13 cellular contexts compared by ENCODE assay signal in genomic region chr1:37537378-37537777, GRCh38. TPM values are rescaled to one million over a fixed set of nuclear protein-coding genes. Genes with fewer than 3 reads are reported as not detected.
DNase-seq lines count a peak whose midpoint lies in the region; ATAC-seq, FAIRE-seq and TF ChIP-seq lines count a peak whose summit lies in the region.
"Had no signal": no experiment of that assay in that cellular context is flagged by ENCODE, and none has a peak within 500 bp of the region (broad histone marks: within the 10 kb centered on the region; RNA-seq: fewer than 3 reads in every experiment).

No MANE protein-coding gene starts in this region.

- no peaks in the 10 kb centered on the region; the same call in 1 of the 2 replicates for H4K20me1 ChIP-seq in GM12878 (ENCODE audit: control insufficient read depth, insufficient read depth)

- H3K27me3 Mint-ChIP-seq in Caco-2 (ENCODE audit: insufficient read depth, unreplicated experiment): no peaks in the 10 kb centered on the region
- H3K27me3 Mint-ChIP-seq in CD4-positive, alpha-beta T cell: no peaks in the 10 kb centered on the region
- H3K27me3 Mint-ChIP-seq: activated B cell treated with CpG ODN at 0.5 μM for 24 hours; activated naive CD8-positive, alpha-beta T cell; IgD-negative memory B cell had no signal

- H3K4me3 Mint-ChIP-seq in Caco-2 (ENCODE audit: unreplicated experiment): no peak overlapping the region
- no peak overlapping the region for H3K4me3 Mint-ChIP-seq in CD4-positive, alpha-beta T cell
- H3K4me3 Mint-ChIP-seq: activated B cell treated with CpG ODN at 0.5 μM for 24 hours; activated naive CD8-positive, alpha-beta T cell; IgD-negative memory B cell had no signal

- H3K4me1 Mint-ChIP-seq in Caco-2 (ENCODE audit: low read depth, unreplicated experiment): peaks cover 17% of the 10 kb centered on the region
- H3K4me1 Mint-ChIP-seq in CD4-positive, alpha-beta T cell (ENCODE audit: low read depth): peaks cover 24% of the 10 kb centered on the region

- DNase-seq in Caco-2: no peak
- peak; percentile 43 for DNase-seq in MG63
- DNase-seq in GM12878 (ENCODE audit: low read depth, low spot score): no peak
- DNase-seq in right lobe of liver: peak in 2 of 3 donors; percentile 60 to 65
- no peak for DNase-seq in GM12891 (ENCODE audit: insufficient read length, low spot score)
- DNase-seq in activated gamma-delta T cell (lab: John Stamatoyannopoulos, UW): no peak
- no peak for DNase-seq in CD4-positive, alpha-beta T cell
- DNase-seq in AG08395 (ENCODE audit: low spot score): no peak
- DNase-seq: activated B cell treated with CpG ODN at 0.5 μM for 24 hours, NCI-H345, substantia nigra had no signal

- H3K27ac ChIP-seq in GM12878 (ENCODE audit: control insufficient read depth, insufficient read depth) (no peak overlapping the region), right lobe of liver (peak overlapping the region; percentile 74 to 97 (median 93))
- no peak overlapping the region for H3K27ac ChIP-seq in CD4-positive, alpha-beta T cell (ENCODE audit: low read depth, low read length)

- H2AFZ ChIP-seq in GM12878 (ENCODE audit: control insufficient read depth, low read depth, low read length): no peak overlapping the region

- no peak for TF ChIP-seq CTCF in Caco-2 (IDR thresholded peaks at IDR 0.05; ENCODE audit: insufficient read depth in 1 of 2, low read depth in 1 of 2, low read length in 1 of 2, severe bottlenecking in 1 of 2, unreplicated experiment in 1 of 2)
- TF ChIP-seq CTCF in GM12878 (IDR thresholded peaks at IDR 0.05 in 2 of 3, conservative IDR thresholded peaks at IDR 0.05 in 1 of 3; ENCODE audit: control insufficient read depth in 2 of 3, extremely low read depth in 1 of 3, insufficient read depth in 1 of 3, low read depth in 3 of 3, low read length in 3 of 3): no peak
- TF ChIP-seq CTCF in right lobe of liver (IDR thresholded peaks at IDR 0.05): no peak
- no peak for TF ChIP-seq CTCF in CD4-positive, alpha-beta T cell (IDR thresholded peaks at IDR 0.05)

- H3K4me3 ChIP-seq in Caco-2 (ENCODE audit: low read depth, low read length): no peak overlapping the region
- H3K4me3 ChIP-seq in MG63: no peak overlapping the region
- H3K4me3 ChIP-seq in GM12878: no peak overlapping the region
- H3K4me3 ChIP-seq in right lobe of liver: no peak overlapping the region

- peaks cover 9% of the 10 kb centered on the region for H3K4me1 ChIP-seq in Caco-2
- H3K4me1 ChIP-seq in GM12878 (ENCODE audit: control insufficient read depth, insufficient read depth, low read length): no peaks in the 10 kb centered on the region
- peaks cover 0 to 52% (median 11%) of the 10 kb centered on the region in 4 donors for H3K4me1 ChIP-seq in right lobe of liver

- TF ChIP-seq EP300 in GM12878 (IDR thresholded peaks at IDR 0.05; ENCODE audit: borderline replicate concordance in 1 of 2, control insufficient read depth in 1 of 2, low read depth in 2 of 2, low read length in 2 of 2): no peak

- no peaks in the 10 kb centered on the region for H3K9me3 Mint-ChIP-seq in Caco-2 (ENCODE audit: unreplicated experiment)
- no peaks in the 10 kb centered on the region for H3K9me3 Mint-ChIP-seq in CD4-positive, alpha-beta T cell
- H3K9me3 Mint-ChIP-seq: activated B cell treated with CpG ODN at 0.5 μM for 24 hours, IgD-negative memory B cell had no signal

- H3K36me3 ChIP-seq in Caco-2 (ENCODE audit: control insufficient read depth, insufficient read depth, low read length): no peaks in the 10 kb centered on the region; the same call in 1 of the 2 replicates
- H3K36me3 ChIP-seq in MG63: peaks cover 61% of the 10 kb centered on the region
- peaks cover 1 to 25% of the 10 kb centered on the region in 2 experiments for H3K36me3 ChIP-seq in GM12878 (ENCODE audit: control insufficient read depth in 2 of 2, insufficient read depth in 2 of 2, low read length in 1 of 2)
- H3K36me3 ChIP-seq in right lobe of liver: peaks cover 0 to 29% (median 8%) of the 10 kb centered on the region in 4 donors

- H3K27me3 ChIP-seq in Caco-2 (replicated peaks; ENCODE audit: control insufficient read depth, insufficient read depth, low read length): no peaks in the 10 kb centered on the region
- H3K27me3 ChIP-seq in MG63: no peaks in the 10 kb centered on the region
- H3K27me3 ChIP-seq in GM12878 (replicated peaks in 1 of 2; ENCODE audit: control insufficient read depth in 2 of 2, insufficient read depth in 2 of 2, low read length in 1 of 2): no peaks in the 10 kb centered on the region
- no peaks in the 10 kb centered on the region for H3K27me3 ChIP-seq in right lobe of liver
- H3K27me3 ChIP-seq in CD4-positive, alpha-beta T cell (ENCODE audit: control insufficient read depth, insufficient read depth, low read length): no peaks in the 10 kb centered on the region

- BruUV-seq in Caco-2 (replicated peaks; lab: Mats Ljungman, UMichigan) (TSS peak; percentile 19), GM12878 (replicated peaks; lab: Mats Ljungman, UMichigan) (TSS peak; percentile 42)

- POLR2A ChIA-PET in Caco-2 (lab: Charles Lee) (no interaction called here), GM12878 (lab: Charles Lee) (no interaction called here)
- POLR2A ChIA-PET in CD4-positive, alpha-beta T cell (lab: Charles Lee): no interaction called here

- intact Hi-C loops in Caco-2 (cut with micrococcal nuclease; ENCODE audit: unreplicated experiment): no loop called here
- intact Hi-C loops in GM12878 (cut with micrococcal nuclease; ENCODE audit: unreplicated experiment): no loop called here
- intact Hi-C loops in right lobe of liver (cut with DNase I): no loop called here
- intact Hi-C loops in CD4-positive, alpha-beta T cell (cut with DNase I, micrococcal nuclease): no loop called here

- CTCF ChIA-PET in Caco-2 (lab: Charles Lee) (no interaction called here), GM12878 (lab: Yijun Ruan, JAX) (interaction anchor here (1.3 kb wide), 1 partner anchor 145 kb away, joined by 4 read pairs; no protein-coding TSS in a partner anchor)
- CTCF ChIA-PET in CD4-positive, alpha-beta T cell (lab: Charles Lee): no interaction called here

- TF ChIP-seq POLR2A in GM12878 (IDR thresholded peaks at IDR 0.05; ENCODE audit: low read depth, low read length): no peak
- TF ChIP-seq POLR2A in right lobe of liver (IDR thresholded peaks at IDR 0.05): peak; percentile 42
- TF ChIP-seq POLR2A in GM12891 (IDR thresholded peaks at IDR 0.05; ENCODE audit: low read depth, low read length): no peak

- SMC1A ChIA-PET in GM12878 (lab: Charles Lee; ENCODE audit: uncharacterized antibody, unreplicated experiment): no interaction called here

- H3K79me2 ChIP-seq in GM12878 (ENCODE audit: control insufficient read depth, insufficient read depth, low read length): no peaks in the 10 kb centered on the region

- H3K9ac ChIP-seq in GM12878 (ENCODE audit: control insufficient read depth, insufficient read depth, low read length): no peak overlapping the region

- in situ Hi-C loops in GM12878 (cut with MboI): no loop called here

- TF ChIP-seq RAD21 in GM12878 (IDR thresholded peaks at IDR 0.05; ENCODE audit: insufficient read depth, low read depth, low read length): no peak

- no peak for FAIRE-seq in GM12878 (lab: Jason Lieb, UNC)
- FAIRE-seq in GM12891 (lab: Jason Lieb, UNC): no peak

- H3K9me3 ChIP-seq in Caco-2 (no peaks in the 10 kb centered on the region), MG63 (no peaks in the 10 kb centered on the region), GM12878 (replicated peaks; ENCODE audit: control insufficient read depth, insufficient read depth, low read length) (no peaks in the 10 kb centered on the region), right lobe of liver (no peaks in the 10 kb centered on the region)
- H3K9me3 ChIP-seq in CD4-positive, alpha-beta T cell (ENCODE audit: control insufficient read depth, low read length): no peaks in the 10 kb centered on the region

- no peak overlapping the region for H3K27ac Mint-ChIP-seq in Caco-2 (ENCODE audit: unreplicated experiment)
- no peak overlapping the region for H3K27ac Mint-ChIP-seq in CD4-positive, alpha-beta T cell
- H3K27ac Mint-ChIP-seq: activated B cell treated with CpG ODN at 0.5 μM for 24 hours; activated naive CD8-positive, alpha-beta T cell; IgD-negative memory B cell had no signal

- RAD21 ChIA-PET in GM12878 (lab: Charles Lee; ENCODE audit: unreplicated experiment): no interaction called here

- WGBS in GM12878 (ENCODE audit: insufficient coverage, insufficient replicate concordance, low lambda C conversion rate, missing lambda C conversion rate): 50% methylated on average over 2 of the region's 2 CpGs
- 28% methylated on average over 2 of the region's 2 CpGs for WGBS in right lobe of liver (ENCODE audit: insufficient coverage, low coverage, low lambda C conversion rate, missing lambda C conversion rate)

- ATAC-seq in GM12878: no peak
- peak; percentile 62 to 73 (median 69) for ATAC-seq in right lobe of liver
- no peak for ATAC-seq in CD4-positive, alpha-beta T cell (ENCODE audit: poor library complexity)

- H3K36me3 Mint-ChIP-seq in Caco-2 (ENCODE audit: insufficient read depth, unreplicated experiment): peaks cover 37% of the 10 kb centered on the region
- peaks cover 81% of the 10 kb centered on the region for H3K36me3 Mint-ChIP-seq in CD4-positive, alpha-beta T cell (ENCODE audit: low read depth)

- H3K4me2 ChIP-seq in GM12878 (ENCODE audit: control insufficient read depth, insufficient read depth): no peak overlapping the region

RNA-seq across cellular contexts. Expression of gene SNIP1, which starts 16.7 kb away (rescaled TPM):
- 13.7 and 14.6 TPM in 2 replicates for total RNA-seq in Caco-2 (2022)
- 4.7 and 7.2 TPM in 2 replicates for total RNA-seq in MG63 (2014; rRNA removed; shearing (Covaris generic); ENCODE audit: low replicate concordance)
- total RNA-seq in GM12878 (2013; cell fraction: nucleolus; rRNA removed): 21.0 and 33.3 TPM in 2 replicates
- 10.6 and 11.0 TPM in 2 replicates for total RNA-seq in GM12878 (2014; rRNA removed)
- 10.5 and 11.3 TPM in 2 replicates for total RNA-seq in GM12878 (2014; rRNA removed; fragmentation: Illumina TruSeq; extraction: Trizol)
- total RNA-seq in GM12878 (2021): 20.6 and 22.4 TPM in 2 replicates
- 5.0 TPM for polyA plus RNA-seq in GM12878 (2011; ENCODE audit: low read depth)
- polyA plus RNA-seq in GM12878 (2011; rRNA removed): 10.2 and 10.4 TPM in 2 replicates
- polyA plus RNA-seq in GM12878 (2011; cell fraction: cytosol; rRNA removed): 6.1 and 11.1 TPM in 2 replicates
- polyA plus RNA-seq in GM12878 (2011; cell fraction: nucleus; rRNA removed): 7.8 and 10.6 TPM in 2 replicates
- polyA plus RNA-seq in GM12878 (2012): 6.9 and 7.7 TPM in 2 replicates
- polyA plus RNA-seq in GM12878 (2014; fragmentation: Illumina TruSeq; extraction: Trizol): 10.1 and 12.6 TPM in 2 replicates
- polyA plus RNA-seq in GM12878 (2014; fragmentation: Nextera tagmentation; extraction: Ambion mirVana): 1 to 10 TPM; 2.7 to 3.3 TPM
- 10.3 and 13.7 TPM in 2 replicates for polyA plus RNA-seq in GM12878 (2014; rRNA removed)
- polyA plus RNA-seq in GM12878 (2016; fragmentation: Nextera tagmentation; extraction: Ambion mirVana): 1 to 10 TPM; 6.9 to 7.8 TPM
- polyA minus RNA-seq in GM12878 (2011; rRNA and poly(A)+ RNA removed): 7.5 and 11.1 TPM in 2 replicates
- 5.5 and 10.3 TPM in 2 replicates for polyA minus RNA-seq in GM12878 (2011; cell fraction: cytosol; rRNA and poly(A)+ RNA removed)
- 17.3 and 26.7 TPM in 2 replicates for polyA minus RNA-seq in GM12878 (2011; cell fraction: nucleus; rRNA and poly(A)+ RNA removed)
- 10 to 100 TPM in 2 of 6 experiments, 1 to 10 TPM in 4; 6.2 to 10.6 (median 8.8) TPM for total RNA-seq in right lobe of liver
- 6.1 TPM for polyA plus RNA-seq in GM12891 (2012; ENCODE audit: low read depth, missing spikeins)
- 10 to 100 TPM; 57.9 to 64.7 TPM for total RNA-seq in CD4-positive, alpha-beta T cell

RNA-seq across cellular contexts. Expression of gene DNALI1, which starts 19.4 kb away (rescaled TPM):
- total RNA-seq in Caco-2 (2022) (0.21 and 0.27 TPM in 2 replicates), GM12878 (2014; rRNA removed) (not detected in 2 replicates), GM12878 (2014; rRNA removed; fragmentation: Illumina TruSeq; extraction: Trizol) (not detected in 2 replicates), GM12878 (2021) (not detected in 2 replicates), right lobe of liver (10 to 100 TPM in 1 of 6 experiments, 1 to 10 TPM in 5; 4.1 to 13.6 (median 7.3) TPM)
- total RNA-seq in MG63 (2014; rRNA removed; shearing (Covaris generic); ENCODE audit: low replicate concordance): not detected in 2 replicates
- total RNA-seq in GM12878 (2013; cell fraction: nucleolus; rRNA removed): not detected in 2 replicates
- polyA plus RNA-seq in GM12878 (2011; ENCODE audit: low read depth): not detected
- polyA plus RNA-seq in GM12878 (2011; rRNA removed) (not detected in 2 replicates), GM12878 (2014; fragmentation: Illumina TruSeq; extraction: Trizol) (not detected in 2 replicates), GM12878 (2014; fragmentation: Nextera tagmentation; extraction: Ambion mirVana) (under 1 TPM in 1 of 2 experiments, not detected in 1; 0.03 TPM), GM12878 (2014; rRNA removed) (not detected in 2 replicates), GM12878 (2016; fragmentation: Nextera tagmentation; extraction: Ambion mirVana) (under 1 TPM; 0.05 to 0.13 TPM)
- 0.04 TPM in 1 of 2 replicates, not detected in the other for polyA plus RNA-seq in GM12878 (2011; cell fraction: cytosol; rRNA removed)
- polyA plus RNA-seq in GM12878 (2011; cell fraction: nucleus; rRNA removed): not detected in 2 replicates
- 0.04 and 0.06 TPM in 2 replicates for polyA plus RNA-seq in GM12878 (2012)
- not detected in 2 replicates for polyA minus RNA-seq in GM12878 (2011; rRNA and poly(A)+ RNA removed)
- polyA minus RNA-seq in GM12878 (2011; cell fraction: cytosol; rRNA and poly(A)+ RNA removed): not detected in 2 replicates
- not detected in 2 replicates for polyA minus RNA-seq in GM12878 (2011; cell fraction: nucleus; rRNA and poly(A)+ RNA removed)
- polyA plus RNA-seq in GM12891 (2012; ENCODE audit: low read depth, missing spikeins): 0.14 TPM
- not detected for total RNA-seq in CD4-positive, alpha-beta T cell
- total RNA-seq: activated B cell treated with CpG ODN at 0.5 μM for 24 hours had no signal
- polyA plus RNA-seq: IgD-negative memory B cell had no signal

RNA-seq across cellular contexts. Expression of gene MEAF6, which starts 22.8 kb away (rescaled TPM):
- total RNA-seq in Caco-2 (2022): 36.8 and 38.3 TPM in 2 replicates
- total RNA-seq in MG63 (2014; rRNA removed; shearing (Covaris generic); ENCODE audit: low replicate concordance): 64.6 and 68.7 TPM in 2 replicates
- total RNA-seq in GM12878 (2013; cell fraction: nucleolus; rRNA removed): 98.4 and 100 TPM in 2 replicates
- total RNA-seq in GM12878 (2014; rRNA removed): 51.8 and 57.8 TPM in 2 replicates
- 53.9 and 56.4 TPM in 2 replicates for total RNA-seq in GM12878 (2014; rRNA removed; fragmentation: Illumina TruSeq; extraction: Trizol)
- total RNA-seq in GM12878 (2021): 48.6 and 49.7 TPM in 2 replicates
- polyA plus RNA-seq in GM12878 (2011; ENCODE audit: low read depth): 21.0 TPM
- polyA plus RNA-seq in GM12878 (2011; rRNA removed): 70.7 and 75.8 TPM in 2 replicates
- polyA plus RNA-seq in GM12878 (2011; cell fraction: cytosol; rRNA removed): 42.7 and 57.1 TPM in 2 replicates
- 40.8 and 43.5 TPM in 2 replicates for polyA plus RNA-seq in GM12878 (2011; cell fraction: nucleus; rRNA removed)
- 30.5 and 33.8 TPM in 2 replicates for polyA plus RNA-seq in GM12878 (2012)
- polyA plus RNA-seq in GM12878 (2014; fragmentation: Illumina TruSeq; extraction: Trizol): 72.2 and 89.4 TPM in 2 replicates
- 10 to 100 TPM; 30.8 to 33.3 TPM for polyA plus RNA-seq in GM12878 (2014; fragmentation: Nextera tagmentation; extraction: Ambion mirVana)
- 56.3 and 62.4 TPM in 2 replicates for polyA plus RNA-seq in GM12878 (2014; rRNA removed)
- polyA plus RNA-seq in GM12878 (2016; fragmentation: Nextera tagmentation; extraction: Ambion mirVana): 10 to 100 TPM; 74.7 to 75.0 TPM
- polyA minus RNA-seq in GM12878 (2011; rRNA and poly(A)+ RNA removed): 19.6 and 26.3 TPM in 2 replicates
- polyA minus RNA-seq in GM12878 (2011; cell fraction: cytosol; rRNA and poly(A)+ RNA removed): 14.3 and 17.0 TPM in 2 replicates
- 19.1 and 32.1 TPM in 2 replicates for polyA minus RNA-seq in GM12878 (2011; cell fraction: nucleus; rRNA and poly(A)+ RNA removed)
- total RNA-seq in right lobe of liver: 10 to 100 TPM; 12.9 to 55.9 (median 32.8) TPM
- polyA plus RNA-seq in GM12891 (2012; ENCODE audit: low read depth, missing spikeins): 36.4 TPM
- total RNA-seq in CD4-positive, alpha-beta T cell: 10 to 100 TPM; 39.0 to 41.5 TPM

RNA-seq across cellular contexts. Expression of gene GNL2, which starts 58.4 kb away (rescaled TPM):
- total RNA-seq in Caco-2 (2022): 51.6 and 53.8 TPM in 2 replicates
- 66.5 and 126 TPM in 2 replicates for total RNA-seq in MG63 (2014; rRNA removed; shearing (Covaris generic); ENCODE audit: low replicate concordance)
- total RNA-seq in GM12878 (2013; cell fraction: nucleolus; rRNA removed): 127 and 129 TPM in 2 replicates
- total RNA-seq in GM12878 (2014; rRNA removed): 80.0 and 87.7 TPM in 2 replicates
- 153 and 167 TPM in 2 replicates for total RNA-seq in GM12878 (2014; rRNA removed; fragmentation: Illumina TruSeq; extraction: Trizol)
- total RNA-seq in GM12878 (2021): 66.6 and 71.6 TPM in 2 replicates
- polyA plus RNA-seq in GM12878 (2011; ENCODE audit: low read depth): 32.8 TPM
- 71.8 and 92.8 TPM in 2 replicates for polyA plus RNA-seq in GM12878 (2011; rRNA removed)
- polyA plus RNA-seq in GM12878 (2011; cell fraction: cytosol; rRNA removed): 25.9 and 36.9 TPM in 2 replicates
- polyA plus RNA-seq in GM12878 (2011; cell fraction: nucleus; rRNA removed): 78.2 and 89.6 TPM in 2 replicates
- 52.0 and 60.8 TPM in 2 replicates for polyA plus RNA-seq in GM12878 (2012)
- polyA plus RNA-seq in GM12878 (2014; fragmentation: Illumina TruSeq; extraction: Trizol): 138 and 145 TPM in 2 replicates
- 10 to 100 TPM; 64.2 to 91.3 TPM for polyA plus RNA-seq in GM12878 (2014; fragmentation: Nextera tagmentation; extraction: Ambion mirVana)
- polyA plus RNA-seq in GM12878 (2014; rRNA removed): 76.2 and 85.1 TPM in 2 replicates
- 100 to 1,000 TPM; 113 to 118 TPM for polyA plus RNA-seq in GM12878 (2016; fragmentation: Nextera tagmentation; extraction: Ambion mirVana)
- polyA minus RNA-seq in GM12878 (2011; rRNA and poly(A)+ RNA removed): 58.5 and 66.9 TPM in 2 replicates
- 26.9 and 28.5 TPM in 2 replicates for polyA minus RNA-seq in GM12878 (2011; cell fraction: cytosol; rRNA and poly(A)+ RNA removed)
- 62.7 and 110 TPM in 2 replicates for polyA minus RNA-seq in GM12878 (2011; cell fraction: nucleus; rRNA and poly(A)+ RNA removed)
- total RNA-seq in right lobe of liver: 10 to 100 TPM; 10.4 to 29.0 (median 19.9) TPM
- 69.4 TPM for polyA plus RNA-seq in GM12891 (2012; ENCODE audit: low read depth, missing spikeins)
- 10 to 100 TPM; 43.4 to 44.5 TPM for total RNA-seq in CD4-positive, alpha-beta T cell

Comparison
In these comparisons a context has a peak if more than half of its experiments do, and no peak if none do; other contexts are left out.
1. DNase-seq: peak in MG63 (single experiment) and right lobe of liver (2 of 3); none in Caco-2 (0 of 2), GM12878 (single experiment), GM12891 (single experiment), activated gamma-delta T cell (single experiment), CD4-positive, alpha-beta T cell (0 of 10) and AG08395 (single experiment).
2. ATAC-seq: peak in right lobe of liver (4 of 4); none in GM12878 (single experiment) and CD4-positive, alpha-beta T cell (single experiment).
3. H3K27ac ChIP-seq: peak in right lobe of liver (3 of 3); none in GM12878 (single experiment) and CD4-positive, alpha-beta T cell (single experiment).